ENCODE assay signal across 21 cellular contexts in the genomic region with DNA sequence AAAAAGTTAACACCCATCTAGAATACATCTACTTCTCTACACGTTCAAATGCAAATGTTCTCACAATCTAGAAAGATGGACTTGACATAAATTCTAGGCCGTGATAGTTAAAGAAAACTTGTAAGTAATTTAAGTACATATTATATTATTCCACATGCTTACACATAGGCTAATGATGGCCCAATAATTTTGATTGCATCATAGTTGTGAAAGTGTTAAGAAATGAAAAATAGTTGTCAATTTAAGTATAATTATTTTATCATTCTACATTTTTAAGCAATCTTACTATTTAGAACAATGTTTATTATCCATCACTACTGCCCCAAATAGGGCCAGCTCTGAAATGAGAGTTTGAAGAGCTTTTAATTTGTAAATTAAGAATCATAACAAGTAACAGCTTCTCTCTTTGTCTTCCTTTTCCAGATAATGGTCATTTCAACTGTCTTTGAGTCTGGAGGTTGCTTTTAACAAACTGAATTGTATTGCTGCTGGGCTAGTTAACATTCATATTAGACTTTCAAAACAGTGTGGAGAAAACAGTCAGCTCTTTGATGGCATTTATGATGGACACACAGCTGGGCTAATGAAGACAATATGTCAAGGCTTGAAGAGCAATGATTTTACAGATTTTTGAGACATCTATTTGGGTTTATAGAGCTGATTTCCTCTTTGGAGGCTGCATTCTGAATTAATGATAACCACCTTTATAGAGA.
"Had no signal": no experiment of that assay in that cellular context is flagged by ENCODE, and none has a peak within 500 bp of the region (broad histone marks: within the 10 kb centered on the region; RNA-seq: fewer than 3 reads in every experiment).

No MANE protein-coding gene starts in this region.

- H3K9me3 ChIP-seq: Peyer's patch, SJCRH30 had no signal

- DNase-seq: activated CD4-positive, alpha-beta T cell treated with anti-CD3 and anti-CD28 coated beads for 4 hours; activated CD8-positive, alpha-beta memory T cell treated with anti-CD3 and anti-CD28 coated beads, Interleukin-2, amount 50 U/mL, for 4 hours; activated CD8-positive, alpha-beta T cell treated with anti-CD3 and anti-CD28 coated beads for 36 hours; activated gamma-delta T cell treated with Interleukin-2 at 50 U/mL for 16 hours; activated naive CD4-positive, alpha-beta T cell treated with anti-CD3 and anti-CD28 coated beads, Interleukin-2, amount 10 ng/mL, durations not matched to agents 7 days and 5 days; activated naive CD8-positive, alpha-beta T cell treated with anti-CD3 and anti-CD28 coated beads for 36 hours; activated T-cell treated with anti-CD3 and anti-CD28 coated beads, Interleukin-2, amount 50 U/mL, for 72 hours; cerebellar nuclear complex; MM.1S; NCI-H1105; NCI-H1436 treated with DMSO at 0.1 percent for 48 hours; NCI-H187; NCI-H2081; NCI-H510A treated with DMSO at 0.1 percent for 48 hours; NCI-H69; NK-92 treated with Interleukin-12 subunit alpha and Interleukin-12 subunit beta, amount 100 ng/mL, for 24 hours; Peyer's patch; Right ventricle myocardium superior; SJCRH30 had no signal

- H3K27me3 ChIP-seq: Peyer's patch, SJCRH30 had no signal

- ATAC-seq: activated CD4-positive, CD25-positive, alpha-beta regulatory T cell treated with anti-CD3 and anti-CD28 coated beads, Interleukin-2, amount 50 U/mL, for 24 hours; activated CD8-positive, alpha-beta T cell treated with anti-CD3 and anti-CD28 coated beads for 36 hours; activated T-cell treated with anti-CD3 and anti-CD28 coated beads, Interleukin-2, amount 50 U/mL, for 72 hours had no signal

- H3K4me1 ChIP-seq: Peyer's patch, SJCRH30 had no signal

- H3K4me3 ChIP-seq: Peyer's patch, SJCRH30 had no signal

- H3K27ac ChIP-seq: Peyer's patch, RWPE1, SJCRH30 had no signal

- H3K36me3 ChIP-seq: Peyer's patch, SJCRH30 had no signal
